11 cellular contexts compared by ENCODE assay signal in the genomic region with DNA sequence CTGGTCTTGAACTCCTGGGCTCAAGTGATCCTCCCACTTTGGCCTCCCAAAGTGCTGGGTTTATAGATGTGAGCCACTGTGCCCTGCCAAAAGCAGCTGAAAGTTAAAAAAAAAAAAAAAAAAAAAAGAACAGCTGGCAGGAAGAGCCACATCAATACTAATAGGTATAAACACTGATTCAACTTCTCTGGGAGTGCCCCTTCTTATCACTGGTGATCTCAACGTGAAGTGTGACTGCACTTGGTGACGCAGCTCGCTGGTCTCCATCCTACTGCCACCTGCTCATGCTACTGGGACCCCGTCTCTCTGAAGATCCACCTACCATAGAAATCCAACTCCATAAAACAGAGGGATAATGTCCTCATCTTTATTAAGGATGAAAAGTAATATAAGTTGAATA. TPM values are rescaled to one million over a fixed set of nuclear protein-coding genes. Genes with fewer than 3 reads are reported as not detected.
DNase-seq lines count a peak whose midpoint lies in the region; ATAC-seq and TF ChIP-seq lines count a peak whose summit lies in the region.
"Had no signal": no experiment of that assay in that cellular context is flagged by ENCODE, and none has a peak within 500 bp of the region (broad histone marks: within the 10 kb centered on the region; RNA-seq: fewer than 3 reads in every experiment).

No MANE protein-coding gene starts in this region.

- 80 to 83% methylated on average over 3 to 4 of the region's 4 CpGs for WGBS in gastroesophageal sphincter (ENCODE audit: low coverage in 1 of 2), 2 donors

- no peak for TF ChIP-seq EP300 in gastroesophageal sphincter (IDR thresholded peaks at IDR 0.05)

- ATAC-seq in gastroesophageal sphincter (no peak), HG02678 (IDR thresholded peaks at IDR 0.05; ENCODE audit: unreplicated experiment) (no peak)

- no peak overlapping the region for H3K27ac Mint-ChIP-seq in chondrocyte (ENCODE audit: unreplicated experiment)
- H3K27ac Mint-ChIP-seq: B cell had no signal

- DNase-seq in T follicular helper cell (ENCODE audit: low read depth) (peak; percentile 68), GOT3 (lab: John Stamatoyannopoulos, UW) (no peak), chondrocyte (ENCODE audit: low spot score) (no peak)
- peak; percentile 26 to 58 for DNase-seq in activated CD8-positive, alpha-beta memory T cell treated with anti-CD3 and anti-CD28 coated beads for 4 hours (ENCODE audit: low read depth in 2 of 2)
- DNase-seq in activated naive CD8-positive, alpha-beta T cell treated with anti-CD3 and anti-CD28 coated beads, Interleukin-2, amount 50 U/mL, for 16 hours (ENCODE audit: low read depth, low spot score): peak; percentile 19
- peak; percentile 43 to 55 (median 54) for DNase-seq in stimulated activated CD4-positive, alpha-beta T cell treated with anti-CD3 and anti-CD28 coated beads, TNF-alpha, amount 100 ng/mL, for 24 hours (ENCODE audit: low read depth in 3 of 3)
- DNase-seq: NCI-H1436 treated with DMSO at 0.1 percent for 48 hours had no signal

- no peak overlapping the region for H3K27ac ChIP-seq in gastroesophageal sphincter

- H3K36me3 ChIP-seq in gastroesophageal sphincter: no peaks in the 10 kb centered on the region

- H3K4me1 ChIP-seq in gastroesophageal sphincter: peaks cover 0 to 20% (median 0%) of the 10 kb centered on the region in 3 donors

- no peak for TF ChIP-seq CTCF in gastroesophageal sphincter (IDR thresholded peaks at IDR 0.05)
- no peak for TF ChIP-seq CTCF in chondrocyte (IDR thresholded peaks at IDR 0.05)

- H3K4me1 Mint-ChIP-seq in chondrocyte (ENCODE audit: low read depth): peaks cover 4% of the 10 kb centered on the region

- H3K4me3 Mint-ChIP-seq in chondrocyte (ENCODE audit: unreplicated experiment): no peak overlapping the region
- H3K4me3 Mint-ChIP-seq: B cell had no signal

- H3K27me3 Mint-ChIP-seq in chondrocyte (ENCODE audit: low read depth): no peaks in the 10 kb centered on the region

- H3K27me3 ChIP-seq in gastroesophageal sphincter: no peaks in the 10 kb centered on the region

- H3K4me3 ChIP-seq in gastroesophageal sphincter: no peak overlapping the region

- H3K36me3 Mint-ChIP-seq in chondrocyte (ENCODE audit: low read depth): no peaks in the 10 kb centered on the region

- H3K9me3 Mint-ChIP-seq in chondrocyte (ENCODE audit: low read depth): no peaks in the 10 kb centered on the region

- no peak for TF ChIP-seq POLR2A in gastroesophageal sphincter (IDR thresholded peaks at IDR 0.05)

- no peaks in the 10 kb centered on the region for H3K9me3 ChIP-seq in gastroesophageal sphincter

RNA-seq across cellular contexts. Expression of gene RNF157, which starts 40.8 kb away (rescaled TPM):
- total RNA-seq in gastroesophageal sphincter (1 to 10 TPM; 2.5 to 8.1 (median 3.3) TPM), chondrocyte (1.1 to 1.5 TPM (median 1.4 TPM) in 3 replicates)

RNA-seq across cellular contexts. Expression of gene FOXJ1, which starts 58.4 kb away (rescaled TPM):
- total RNA-seq in gastroesophageal sphincter: not detected
- 0.12 TPM in 1 of 3 replicates, not detected in the others for total RNA-seq in chondrocyte
- total RNA-seq: endothelial cell of umbilical vein had no signal

Comparison
In these comparisons a context has a peak if more than half of its experiments do, and no peak if none do; other contexts are left out.
1. DNase-seq: peak in T follicular helper cell (single experiment), activated CD8-positive, alpha-beta memory T cell treated with anti-CD3 and anti-CD28 coated beads for 4 hours (2 of 2), activated naive CD8-positive, alpha-beta T cell treated with anti-CD3 and anti-CD28 coated beads, Interleukin-2, amount 50 U/mL, for 16 hours (single experiment) and stimulated activated CD4-positive, alpha-beta T cell treated with anti-CD3 and anti-CD28 coated beads, TNF-alpha, amount 100 ng/mL, for 24 hours (3 of 3); none in GOT3 (single experiment) and chondrocyte (single experiment).